Comparison of ENCODE assay signal across 21 cellular contexts in genomic region chr10:131148270-131148669, GRCh38.
DNase-seq lines count a peak whose midpoint lies in the region; ATAC-seq, FAIRE-seq and TF ChIP-seq lines count a peak whose summit lies in the region.
"Had no signal": no experiment of that assay in that cellular context is flagged by ENCODE, and none has a peak within 500 bp of the region (broad histone marks: within the 10 kb centered on the region; RNA-seq: fewer than 3 reads in every experiment).

No MANE protein-coding gene starts in this region.

- BruUV-seq in IMR-90 (replicated peaks; lab: Mats Ljungman, UMichigan) = no TSS peak
- no TSS peak for BruUV-seq in A673 (replicated peaks; lab: Mats Ljungman, UMichigan)

- no peak for FAIRE-seq in H1 (lab: Jason Lieb, UNC)
- FAIRE-seq: A204.1, D721Med, G401.6, GM12891 had no signal

- H4K91ac ChIP-seq in IMR-90 (ENCODE audit: insufficient read depth, low read depth, low read length) (no peak overlapping the region), H1 (replicated peaks; ENCODE audit: insufficient read length, low read length) (no peak overlapping the region)

- no peak for ATAC-seq in IMR-90 (ENCODE audit: low read depth)
- ATAC-seq in HG03521 (IDR thresholded peaks at IDR 0.05; ENCODE audit: unreplicated experiment) = no peak
- ATAC-seq: CD8-positive, alpha-beta T cell had no signal

- H3K79me1 ChIP-seq in IMR-90 (ENCODE audit: low read depth in 1 of 2, low read length in 2 of 2) (no peaks in the 10 kb centered on the region), H1 (ENCODE audit: low read depth, low read length) (no peaks in the 10 kb centered on the region)

- no peak for TF ChIP-seq POLR2A in IMR-90 (IDR thresholded peaks at IDR 0.05; ENCODE audit: low read depth, low read length)
- no peak for TF ChIP-seq POLR2A in H1 (IDR thresholded peaks at IDR 0.05; ENCODE audit: control extremely low read depth in 1 of 2, low read depth in 2 of 2, low read length in 2 of 2)
- no peak for TF ChIP-seq POLR2A in erythroblast (IDR thresholded peaks at IDR 0.05; ENCODE audit: low read length)

- no peak overlapping the region for H3K4ac ChIP-seq in IMR-90 (ENCODE audit: low read depth, low read length)
- peak overlapping the region; percentile 14 for H3K4ac ChIP-seq in H1 (replicated peaks; ENCODE audit: insufficient read length, low read depth, low read length)

- H3K23ac ChIP-seq in IMR-90 (ENCODE audit: low read depth, low read length) (no peak overlapping the region), H1 (ENCODE audit: insufficient read length) (no peak overlapping the region)

- no peak overlapping the region for H4K5ac ChIP-seq in IMR-90 (ENCODE audit: low read depth, low read length)
- no peak overlapping the region for H4K5ac ChIP-seq in H1 (ENCODE audit: insufficient read length, low read depth, low read length)

- H4K8ac ChIP-seq in IMR-90 (ENCODE audit: low read depth in 2 of 2, low read length in 2 of 2) = no peak overlapping the region
- H4K8ac ChIP-seq in H1 (ENCODE audit: extremely low read depth, insufficient read depth, low read length) = no peak overlapping the region

- intact Hi-C loops in IMR-90 (cut with micrococcal nuclease) = no loop called here
- intact Hi-C loops in A673 (cut with micrococcal nuclease; ENCODE audit: unreplicated experiment) = no loop called here

- H3K27me3 ChIP-seq in BLaER1 = no peaks in the 10 kb centered on the region
- no peaks in the 10 kb centered on the region for H3K27me3 ChIP-seq in BLaER1 treated with 17β-estradiol and CSF1 and Interleukin-3, amounts not matched to agents 10 nM and 100 nM
- H3K27me3 ChIP-seq in IMR-90 (ENCODE audit: control insufficient read depth, insufficient read depth, low read length) = no peaks in the 10 kb centered on the region
- H3K27me3 ChIP-seq in H1 (replicated peaks in 1 of 4; ENCODE audit: control insufficient read depth in 3 of 4, extremely low read depth in 1 of 4, insufficient read depth in 3 of 4, low read length in 3 of 4) = no peaks in the 10 kb centered on the region; a peak in 1 of 7 replicates
- no peaks in the 10 kb centered on the region for H3K27me3 ChIP-seq in A673 (replicated peaks; ENCODE audit: insufficient read depth, low read depth, low read length, poor library complexity)

- H3K4me1 ChIP-seq in BLaER1 (peaks cover 59% of the 10 kb centered on the region), IMR-90 (ENCODE audit: control insufficient read depth, insufficient read depth, low read length) (no peaks in the 10 kb centered on the region), H1 (replicated peaks in 1 of 4; ENCODE audit: control insufficient read depth in 3 of 4, insufficient read depth in 4 of 4, low read length in 3 of 4) (peaks cover 0 to 3% (median 1%) of the 10 kb centered on the region in 4 experiments; a peak in 4 of 7 replicates), A673 (ENCODE audit: insufficient read depth, low read length, poor library complexity, severe bottlenecking) (peaks cover 34% of the 10 kb centered on the region)
- peaks cover 0 to 54% (median 26%) of the 10 kb centered on the region in 10 experiments; a peak in 15 of 20 replicates for H3K4me1 ChIP-seq in BLaER1 treated with 17β-estradiol and CSF1 and Interleukin-3, amounts not matched to agents 10 nM and 100 nM
- H3K4me1 ChIP-seq: Caco-2 had no signal

- H2BK20ac ChIP-seq in IMR-90 (ENCODE audit: low read depth, low read length) = no peak overlapping the region
- no peak overlapping the region for H2BK20ac ChIP-seq in H1 (ENCODE audit: low read length)

- H3K9me1 ChIP-seq in IMR-90 (ENCODE audit: insufficient read depth, low read length) = no peaks in the 10 kb centered on the region

- H2AK5ac ChIP-seq in IMR-90 (ENCODE audit: low read depth, low read length) = no peak overlapping the region
- no peak overlapping the region for H2AK5ac ChIP-seq in H1 (ENCODE audit: low read depth, low read length)

- no peak for TF ChIP-seq EP300 in H1 (IDR thresholded peaks at IDR 0.05; ENCODE audit: borderline replicate concordance in 1 of 2, low read depth in 2 of 2, low read length in 2 of 2)

- no peaks in the 10 kb centered on the region for H3K23me2 ChIP-seq in H1 (ENCODE audit: low read depth, low read length)

- TF ChIP-seq CTCF in IMR-90 (conservative IDR thresholded peaks at IDR 0.05; ENCODE audit: low read depth, low read length) = no peak
- no peak for TF ChIP-seq CTCF in H1 (IDR thresholded peaks at IDR 0.05; ENCODE audit: control extremely low read depth in 1 of 3, insufficient read depth in 1 of 3, low read depth in 1 of 3, low read length in 3 of 3)
- no peak for TF ChIP-seq CTCF in A673 (conservative IDR thresholded peaks at IDR 0.05; ENCODE audit: low read depth, low read length)

- CTCF ChIA-PET in IMR-90 (lab: Yijun Ruan, JAX) (no interaction called here), H1 (lab: Charles Lee; ENCODE audit: partially characterized antibody) (interaction anchor here (1.4 kb wide), 1 partner anchor 462 kb away, joined by 4 read pairs; no protein-coding TSS in a partner anchor), A673 (lab: Charles Lee) (no interaction called here)

- H3K27ac ChIP-seq in BLaER1 = no peak overlapping the region
- H3K27ac ChIP-seq in BLaER1 treated with 17β-estradiol and CSF1 and Interleukin-3, amounts not matched to agents 10 nM and 100 nM = no peak overlapping the region
- no peak overlapping the region for H3K27ac ChIP-seq in IMR-90 (ENCODE audit: insufficient read depth, low read length)
- H3K27ac ChIP-seq in H1 (ENCODE audit: low read depth, low read length) = no peak overlapping the region
- H3K27ac ChIP-seq in A673 (ENCODE audit: low read depth, low read length, poor library complexity, severe bottlenecking) = no peak overlapping the region
- H3K27ac ChIP-seq: C4-2B had no signal

- H2BK15ac ChIP-seq in IMR-90 (ENCODE audit: low read depth, low read length) (no peak overlapping the region), H1 (ENCODE audit: low read length) (no peak overlapping the region; the same call in 1 of the 2 replicates)

- WGBS in IMR-90 (ENCODE audit: extremely low coverage in 2 of 2, insufficient read length in 1 of 2), 2 experiments = no CpG with 5 or more reads among the region's 3 CpGs
- 100% methylated on average over 3 of the region's 3 CpGs; no CpG with 5 or more reads in 1 of the 2 experiments for WGBS in H1 (ENCODE audit: extremely low coverage in 1 of 2, insufficient coverage in 1 of 2, insufficient read length in 1 of 2, insufficient replicate concordance in 2 of 2, low coverage in 1 of 2, low lambda C conversion rate in 2 of 2, missing lambda C conversion rate in 1 of 2), 2 experiments

- H2BK120ac ChIP-seq in IMR-90 (ENCODE audit: low read depth, low read length) (no peak overlapping the region), H1 (replicated peaks; ENCODE audit: low read depth, low read length) (no peak overlapping the region)

- POLR2A ChIA-PET in IMR-90 (lab: Charles Lee; ENCODE audit: unreplicated experiment) = no interaction called here
- POLR2A ChIA-PET in H1 (lab: Charles Lee; ENCODE audit: partially characterized antibody) = interaction anchor here (1.6 kb wide), 1 partner anchor 8 kb away, joined by 3 read pairs; no protein-coding TSS in a partner anchor
- POLR2A ChIA-PET in A673 (lab: Charles Lee; ENCODE audit: low non-redundant PET) = interaction anchor here (0.8 kb wide), 1 partner anchor 1602 kb away, joined by 4 read pairs; no protein-coding TSS in a partner anchor

- dilution Hi-C loops in IMR-90 (cut with HindIII; ENCODE audit: low sequenced_read_pairs, unreplicated experiment) = no loop called here

- H3K18ac ChIP-seq in IMR-90 (ENCODE audit: low read depth, low read length) (no peak overlapping the region), H1 (ENCODE audit: extremely low read depth, low read length) (no peak overlapping the region)

- no peaks in the 10 kb centered on the region for H3K79me2 ChIP-seq in H1 (ENCODE audit: control insufficient read depth in 1 of 2, insufficient read depth in 2 of 2, low read length in 2 of 2)

- in situ Hi-C loops in IMR-90 (cut with MboI; ENCODE audit: low sequenced_read_pairs) = no loop called here

- H3K56ac ChIP-seq in IMR-90 (ENCODE audit: extremely low read depth, insufficient read depth, low read length) = no peak overlapping the region
- H3K56ac ChIP-seq in H1 (replicated peaks; ENCODE audit: insufficient read length, low read depth, low read length) = no peak overlapping the region

- H3K9me3 ChIP-seq in BLaER1 (peaks cover 31% of the 10 kb centered on the region), IMR-90 (ENCODE audit: control insufficient read depth, insufficient read depth, low read length) (peaks cover 55% of the 10 kb centered on the region), H1 (ENCODE audit: insufficient read depth in 2 of 2, low read depth in 1 of 2, low read length in 1 of 2) (peaks cover 5 to 15% of the 10 kb centered on the region in 2 experiments; a peak in 3 of 4 replicates), A673 (ENCODE audit: low read depth, low read length, poor library complexity, severe bottlenecking) (no peaks in the 10 kb centered on the region)
- peaks cover 25 to 34% (median 31%) of the 10 kb centered on the region in 11 experiments for H3K9me3 ChIP-seq in BLaER1 treated with 17β-estradiol and CSF1 and Interleukin-3, amounts not matched to agents 10 nM and 100 nM (replicated peaks in 1 of 11)

- no peak overlapping the region for H2BK12ac ChIP-seq in H1 (ENCODE audit: low read depth, low read length)

- H4K20me1 ChIP-seq in BLaER1 (peaks cover 8% of the 10 kb centered on the region; the same call in 1 of the 2 replicates), IMR-90 (ENCODE audit: insufficient read depth, low read length) (no peaks in the 10 kb centered on the region), H1 (replicated peaks in 1 of 2; ENCODE audit: control insufficient read depth in 1 of 2, insufficient read depth in 2 of 2, low read length in 2 of 2) (no peaks in the 10 kb centered on the region)
- peaks cover 0 to 16% (median 0%) of the 10 kb centered on the region in 11 experiments; a peak in 4 of 22 replicates for H4K20me1 ChIP-seq in BLaER1 treated with 17β-estradiol and CSF1 and Interleukin-3, amounts not matched to agents 10 nM and 100 nM

- no peak overlapping the region for H3K4me3 ChIP-seq in BLaER1
- H3K4me3 ChIP-seq in BLaER1 treated with 17β-estradiol and CSF1 and Interleukin-3, amounts not matched to agents 10 nM and 100 nM = no peak overlapping the region
- no peak overlapping the region for H3K4me3 ChIP-seq in IMR-90 (ENCODE audit: insufficient read depth, low read depth, low read length)
- H3K4me3 ChIP-seq in H1 (ENCODE audit: extremely low read depth in 1 of 4, insufficient read depth in 2 of 4, low read depth in 3 of 4, low read length in 4 of 4) = no peak overlapping the region
- H3K4me3 ChIP-seq in A673 (ENCODE audit: low read depth, low read length, poor library complexity, severe bottlenecking) = no peak overlapping the region

- no peak overlapping the region for H3K14ac ChIP-seq in IMR-90 (replicated peaks; ENCODE audit: low read depth, low read length)
- no peak overlapping the region for H3K14ac ChIP-seq in H1 (ENCODE audit: insufficient read length)

- H3K4me2 ChIP-seq in BLaER1 (peak overlapping the region; percentile 80), IMR-90 (ENCODE audit: low read depth, low read length) (no peak overlapping the region), H1 (ENCODE audit: insufficient read depth in 1 of 2, low read depth in 2 of 2, low read length in 2 of 2) (no peak overlapping the region)
- H3K4me2 ChIP-seq in BLaER1 treated with 17β-estradiol and CSF1 and Interleukin-3, amounts not matched to agents 10 nM and 100 nM = peak overlapping the region in 7 of 11 experiments; percentile 58 to 88 (median 79); a peak in 11 of 22 replicates

- peak overlapping the region; percentile 16 for H2AK9ac ChIP-seq in IMR-90 (replicated peaks; ENCODE audit: low read depth, low read length, poor library complexity)

- peak overlapping the region; percentile 39 for H2BK5ac ChIP-seq in IMR-90 (ENCODE audit: low read depth, low read length, poor library complexity, severe bottlenecking)
- H2BK5ac ChIP-seq in H1 (ENCODE audit: low read depth, low read length) = no peak overlapping the region

- H3K9ac ChIP-seq in BLaER1 (no peak overlapping the region), IMR-90 (ENCODE audit: low read depth, low read length) (no peak overlapping the region), H1 (replicated peaks in 1 of 4; ENCODE audit: extremely low read depth in 1 of 4, low read depth in 3 of 4, low read length in 3 of 4) (no peak overlapping the region)
- no peak overlapping the region for H3K9ac ChIP-seq in BLaER1 treated with 17β-estradiol and CSF1 and Interleukin-3, amounts not matched to agents 10 nM and 100 nM

- peak overlapping the region; percentile 33 for H2AFZ ChIP-seq in IMR-90 (replicated peaks; ENCODE audit: low read length, poor library complexity)
- no peak overlapping the region for H2AFZ ChIP-seq in H1 (ENCODE audit: low read length)

- H3K36me3 ChIP-seq in BLaER1 (peaks cover 56% of the 10 kb centered on the region), IMR-90 (ENCODE audit: control insufficient read depth, insufficient read depth, low read length) (no peaks in the 10 kb centered on the region), H1 (ENCODE audit: control insufficient read depth in 2 of 4, insufficient read depth in 4 of 4, low read length in 3 of 4) (no peaks in the 10 kb centered on the region), A673 (ENCODE audit: insufficient read depth, low read length, poor library complexity, severe bottlenecking) (no peaks in the 10 kb centered on the region)
- H3K36me3 ChIP-seq in BLaER1 treated with 17β-estradiol and CSF1 and Interleukin-3, amounts not matched to agents 10 nM and 100 nM = peaks cover 0 to 49% (median 19%) of the 10 kb centered on the region in 11 experiments; a peak in 11 of 22 replicates

- no peak for DNase-seq in IMR-90
- DNase-seq in H1 (ENCODE audit: low read depth in 1 of 2, low spot score in 2 of 2) = no peak
- DNase-seq in A673 (ENCODE audit: low spot score) = no peak
- DNase-seq in hippocampal formation (lab: John Stamatoyannopoulos, UW) = no peak
- no peak for DNase-seq in erythroblast (lab: John Stamatoyannopoulos, UW)
- DNase-seq: 8988T; AML-193; Caco-2; Calu3; CD4-positive, alpha-beta T cell; CD8-positive, alpha-beta T cell; DMS79 treated with DMSO at 0.1 percent for 48 hours; GF-D8 had no signal

- no peak for TF ChIP-seq RAD21 in IMR-90 (IDR thresholded peaks at IDR 0.05; ENCODE audit: low read length)
- no peak for TF ChIP-seq RAD21 in H1 (IDR thresholded peaks at IDR 0.05 in 1 of 2, conservative IDR thresholded peaks at IDR 0.05 in 1 of 2; ENCODE audit: low read depth in 2 of 2, low read length in 2 of 2)

Comparison
In these comparisons a context has a peak if more than half of its experiments do, and no peak if none do; other contexts are left out.
1. H3K4me2 ChIP-seq: peak in BLaER1 (single experiment) and BLaER1 treated with 17β-estradiol and CSF1 and Interleukin-3, amounts not matched to agents 10 nM and 100 nM (7 of 11); none in IMR-90 (single experiment) and H1 (0 of 2).